In genomic region chr6:33454009-33454946, GRCh38 we compare ENCODE assay signal across 8 cellular contexts. TPM values are rescaled to one million over a fixed set of nuclear protein-coding genes. Genes with fewer than 3 reads are reported as not detected.
DNase-seq lines count a peak whose midpoint lies in the region; ATAC-seq, FAIRE-seq and TF ChIP-seq lines count a peak whose summit lies in the region.

A gene with protein sequence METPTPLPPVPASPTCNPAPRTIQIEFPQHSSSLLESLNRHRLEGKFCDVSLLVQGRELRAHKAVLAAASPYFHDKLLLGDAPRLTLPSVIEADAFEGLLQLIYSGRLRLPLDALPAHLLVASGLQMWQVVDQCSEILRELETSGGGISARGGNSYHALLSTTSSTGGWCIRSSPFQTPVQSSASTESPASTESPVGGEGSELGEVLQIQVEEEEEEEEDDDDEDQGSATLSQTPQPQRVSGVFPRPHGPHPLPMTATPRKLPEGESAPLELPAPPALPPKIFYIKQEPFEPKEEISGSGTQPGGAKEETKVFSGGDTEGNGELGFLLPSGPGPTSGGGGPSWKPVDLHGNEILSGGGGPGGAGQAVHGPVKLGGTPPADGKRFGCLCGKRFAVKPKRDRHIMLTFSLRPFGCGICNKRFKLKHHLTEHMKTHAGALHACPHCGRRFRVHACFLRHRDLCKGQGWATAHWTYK (plus strand): TSS chr6:33454576. CDS start chr6:33455101, 525 bp downstream.

- H4K20me1 ChIP-seq in DOHH2 (ENCODE audit: control insufficient read depth, insufficient read depth, low read depth, low read length) (no peaks in the 10 kb centered on the region), GM23248 (ENCODE audit: insufficient read depth) (no peaks in the 10 kb centered on the region), Karpas-422 (ENCODE audit: insufficient read depth, low read depth, low read length) (no peaks in the 10 kb centered on the region; the same call in 1 of the 2 replicates)

- 1% methylated on average over 53 to 61 of the region's 65 CpGs for WGBS in GM23248 (ENCODE audit: low coverage in 1 of 2, low lambda C conversion rate in 2 of 2, missing lambda C conversion rate in 2 of 2), 2 experiments

- peak within 1 kb of the TSS; percentile 92 to 98 (median 97) for H3K4me3 Mint-ChIP-seq in naive B cell
- peak within 1 kb of the TSS; percentile 94 for H3K4me3 Mint-ChIP-seq in stimulated activated effector memory CD8-positive, alpha-beta T cell treated with anti-CD3 and anti-CD28 coated beads, Interleukin-12 subunit alpha, Interleukin-12 subunit beta, amount 100 ng/mL, for 72 hours

- H3K27me3 Mint-ChIP-seq in naive B cell: no peaks in the 10 kb centered on the region

- H3K4me1 Mint-ChIP-seq in naive B cell: peaks cover 33 to 38% (median 34%) of the 10 kb centered on the region in 3 donors
- H3K4me1 Mint-ChIP-seq in stimulated activated effector memory CD8-positive, alpha-beta T cell treated with anti-CD3 and anti-CD28 coated beads, Interleukin-12 subunit alpha, Interleukin-12 subunit beta, amount 100 ng/mL, for 72 hours: peaks cover 29% of the 10 kb centered on the region

- H3K79me2 ChIP-seq in DOHH2 (ENCODE audit: control insufficient read depth, low read length): peaks cover 38% of the 10 kb centered on the region
- peaks cover 26% of the 10 kb centered on the region for H3K79me2 ChIP-seq in GM23248 (ENCODE audit: insufficient read depth)
- peaks cover 19% of the 10 kb centered on the region for H3K79me2 ChIP-seq in Karpas-422 (ENCODE audit: low read length)

- H3K9ac ChIP-seq in GM23248 (peak within 1 kb of the TSS; percentile 84), Karpas-422 (ENCODE audit: low read length) (peak within 1 kb of the TSS; percentile 83)

- H3F3A ChIP-seq in DOHH2 (ENCODE audit: control insufficient read depth, insufficient read depth) (peaks cover 10% of the 10 kb centered on the region), GM23248 (ENCODE audit: insufficient read depth) (peaks cover 15% of the 10 kb centered on the region)

- FAIRE-seq in RCC 7860 (lab: Jason Lieb, UNC): peak; percentile 74

- in situ Hi-C loops in GM23248 (cut with MboI): no loop called here

- peak; percentile 99 for DNase-seq in GM23248
- DNase-seq in Karpas-422: peak; percentile 98
- DNase-seq in RCC 7860 (ENCODE audit: low spot score): peak; percentile 92
- peak; percentile 90 for DNase-seq in activated T-helper 1 cell treated with Interleukin-2 at 50 U/mL for 16 hours (ENCODE audit: low read depth)
- DNase-seq in fibroblast of gingiva (ENCODE audit: low read depth): peak; percentile 95
- peak; percentile 92 for DNase-seq in naive B cell
- peak; percentile 85 to 96 for DNase-seq in stimulated activated effector memory CD8-positive, alpha-beta T cell treated with anti-CD3 and anti-CD28 coated beads, Interleukin-12 subunit alpha, Interleukin-12 subunit beta, amount 100 ng/mL, for 72 hours (ENCODE audit: low spot score in 2 of 2)

- H2AFZ ChIP-seq in GM23248 (peak within 1 kb of the TSS; percentile 83), Karpas-422 (ENCODE audit: low read length) (no peak within 1 kb of the TSS; the same call in 1 of the 2 replicates)

- H3K27ac ChIP-seq in DOHH2 (ENCODE audit: low read depth, low read length) (peak within 1 kb of the TSS; percentile 55), GM23248 (peak within 1 kb of the TSS; percentile 10), Karpas-422 (ENCODE audit: low read length) (peak within 1 kb of the TSS; percentile 40)

- H3K9me3 Mint-ChIP-seq in naive B cell: no peaks in the 10 kb centered on the region
- no peaks in the 10 kb centered on the region for H3K9me3 Mint-ChIP-seq in stimulated activated effector memory CD8-positive, alpha-beta T cell treated with anti-CD3 and anti-CD28 coated beads, Interleukin-12 subunit alpha, Interleukin-12 subunit beta, amount 100 ng/mL, for 72 hours

- ATAC-seq in naive B cell (ENCODE audit: low read depth in 2 of 2): peak; percentile 99
- peak; percentile 99 for ATAC-seq in stimulated activated effector memory CD8-positive, alpha-beta T cell treated with anti-CD3 and anti-CD28 coated beads, Interleukin-12 subunit alpha, Interleukin-12 subunit beta, amount 100 ng/mL, for 72 hours

- peak within 1 kb of the TSS; percentile 94 to 97 (median 94) for H3K27ac Mint-ChIP-seq in naive B cell
- H3K27ac Mint-ChIP-seq in stimulated activated effector memory CD8-positive, alpha-beta T cell treated with anti-CD3 and anti-CD28 coated beads, Interleukin-12 subunit alpha, Interleukin-12 subunit beta, amount 100 ng/mL, for 72 hours: peak within 1 kb of the TSS; percentile 89

- H3K9me2 ChIP-seq in DOHH2 (replicated peaks; ENCODE audit: control insufficient read depth, low read length) (no peaks in the 10 kb centered on the region), GM23248 (ENCODE audit: insufficient read depth) (no peaks in the 10 kb centered on the region), Karpas-422 (replicated peaks; ENCODE audit: insufficient read depth, low read length) (no peaks in the 10 kb centered on the region)

- H3K4me2 ChIP-seq in DOHH2 (ENCODE audit: low read length) (peak within 1 kb of the TSS; percentile 79), GM23248 (ENCODE audit: unreplicated experiment) (peak within 1 kb of the TSS; percentile 98), Karpas-422 (ENCODE audit: low read depth, low read length, poor library complexity, severe bottlenecking) (peak within 1 kb of the TSS; percentile 79)

- H3K36me3 ChIP-seq in DOHH2 (ENCODE audit: control insufficient read depth, low read length): peaks cover 27% of the 10 kb centered on the region
- H3K36me3 ChIP-seq in GM23248 (ENCODE audit: low read depth): no peaks in the 10 kb centered on the region
- H3K36me3 ChIP-seq in Karpas-422 (ENCODE audit: insufficient read depth, low read length): 0 out of 2 replicates have a peak, but pooled peaks cover 6% of the 10 kb centered on the region

- H3K9me3 ChIP-seq in DOHH2 (ENCODE audit: control insufficient read depth, insufficient read depth, low read length) (no peaks in the 10 kb centered on the region), GM23248 (ENCODE audit: low read depth) (no peaks in the 10 kb centered on the region), Karpas-422 (ENCODE audit: low read length) (no peaks in the 10 kb centered on the region)

- H3K4me1 ChIP-seq in DOHH2 (ENCODE audit: control insufficient read depth, low read length) (peaks cover 15% of the 10 kb centered on the region), GM23248 (ENCODE audit: insufficient read depth) (peaks cover 4% of the 10 kb centered on the region; the same call in 1 of the 2 replicates), Karpas-422 (ENCODE audit: low read length) (peaks cover 19% of the 10 kb centered on the region)

- H3K4me3 ChIP-seq in DOHH2 (ENCODE audit: low read length) (peak within 1 kb of the TSS; percentile 100), GM23248 (peak within 1 kb of the TSS; percentile 87), Karpas-422 (ENCODE audit: low read length) (peak within 1 kb of the TSS; percentile 85)

- H3K36me3 Mint-ChIP-seq in naive B cell: peaks cover under 1 to 4% of the 10 kb centered on the region in 2 donors
- peaks cover 47% of the 10 kb centered on the region for H3K36me3 Mint-ChIP-seq in stimulated activated effector memory CD8-positive, alpha-beta T cell treated with anti-CD3 and anti-CD28 coated beads, Interleukin-12 subunit alpha, Interleukin-12 subunit beta, amount 100 ng/mL, for 72 hours

- H3K27me3 ChIP-seq in DOHH2 (ENCODE audit: control insufficient read depth, low read length): no peaks in the 10 kb centered on the region
- H3K27me3 ChIP-seq in GM23248 (replicated peaks; ENCODE audit: insufficient read depth): no peaks in the 10 kb centered on the region
- no peaks in the 10 kb centered on the region for H3K27me3 ChIP-seq in Karpas-422 (ENCODE audit: low read length)

- no peak for TF ChIP-seq CTCF in DOHH2 (IDR thresholded peaks at IDR 0.05; ENCODE audit: low read depth, low read length, poor library complexity, severe bottlenecking)

RNA-seq across cellular contexts. Expression of the gene that starts here (rescaled TPM):
- total RNA-seq in GM23248 (2014; rRNA removed; shearing (Covaris generic)): 2.0 and 3.5 TPM in 2 replicates
- polyA plus RNA-seq in GM23248 (2016; fragmentation: Nextera tagmentation; extraction: Ambion mirVana) (7.0 and 7.3 TPM in 2 replicates), naive B cell (ENCODE audit: low read depth in 6 of 6) (1 to 10 TPM; 4.8 to 9.7 (median 7.0) TPM)
- total RNA-seq in Karpas-422 (2014; rRNA removed; shearing (Covaris generic); ENCODE audit: low replicate concordance): 5.1 and 6.8 TPM in 2 replicates

Comparison
In these comparisons a context has a peak if more than half of its experiments do, and no peak if none do; other contexts are left out.
1. Peak in every context shown above with its lines: DNase-seq, ATAC-seq, H3K4me3 ChIP-seq and H3K27ac ChIP-seq.